Comparison of ENCODE assay signal across 1 cellular context in the genomic region with DNA sequence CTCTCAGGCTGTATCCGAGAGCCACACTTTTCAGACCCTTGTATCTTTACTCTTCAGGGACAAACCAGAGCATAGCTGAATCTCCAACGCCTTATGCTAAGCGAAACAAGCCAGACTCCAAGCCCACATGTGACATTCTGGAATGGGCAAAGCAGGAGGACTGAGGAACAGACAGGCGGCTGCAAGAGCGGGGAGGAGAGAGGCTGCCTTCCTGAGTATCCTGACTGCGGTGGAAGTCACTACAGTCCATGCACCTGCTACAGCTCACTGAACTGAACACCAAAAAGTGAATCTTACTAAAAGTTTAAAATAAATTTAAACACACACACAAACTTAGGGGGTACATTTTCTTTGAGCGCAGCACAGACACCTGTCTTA.
A peak's percentile ranks its signal among the peaks of the same experiment; 100 is the strongest.
TF ChIP-seq lines count a peak whose summit lies in the region.

No MANE protein-coding gene starts in this region.

TF ChIP-seq in K562, 482 proteins besides CTCF, POLR2A, EP300 and RAD21 (continued from another document):
- TF ChIP-seq, protein P1, sequence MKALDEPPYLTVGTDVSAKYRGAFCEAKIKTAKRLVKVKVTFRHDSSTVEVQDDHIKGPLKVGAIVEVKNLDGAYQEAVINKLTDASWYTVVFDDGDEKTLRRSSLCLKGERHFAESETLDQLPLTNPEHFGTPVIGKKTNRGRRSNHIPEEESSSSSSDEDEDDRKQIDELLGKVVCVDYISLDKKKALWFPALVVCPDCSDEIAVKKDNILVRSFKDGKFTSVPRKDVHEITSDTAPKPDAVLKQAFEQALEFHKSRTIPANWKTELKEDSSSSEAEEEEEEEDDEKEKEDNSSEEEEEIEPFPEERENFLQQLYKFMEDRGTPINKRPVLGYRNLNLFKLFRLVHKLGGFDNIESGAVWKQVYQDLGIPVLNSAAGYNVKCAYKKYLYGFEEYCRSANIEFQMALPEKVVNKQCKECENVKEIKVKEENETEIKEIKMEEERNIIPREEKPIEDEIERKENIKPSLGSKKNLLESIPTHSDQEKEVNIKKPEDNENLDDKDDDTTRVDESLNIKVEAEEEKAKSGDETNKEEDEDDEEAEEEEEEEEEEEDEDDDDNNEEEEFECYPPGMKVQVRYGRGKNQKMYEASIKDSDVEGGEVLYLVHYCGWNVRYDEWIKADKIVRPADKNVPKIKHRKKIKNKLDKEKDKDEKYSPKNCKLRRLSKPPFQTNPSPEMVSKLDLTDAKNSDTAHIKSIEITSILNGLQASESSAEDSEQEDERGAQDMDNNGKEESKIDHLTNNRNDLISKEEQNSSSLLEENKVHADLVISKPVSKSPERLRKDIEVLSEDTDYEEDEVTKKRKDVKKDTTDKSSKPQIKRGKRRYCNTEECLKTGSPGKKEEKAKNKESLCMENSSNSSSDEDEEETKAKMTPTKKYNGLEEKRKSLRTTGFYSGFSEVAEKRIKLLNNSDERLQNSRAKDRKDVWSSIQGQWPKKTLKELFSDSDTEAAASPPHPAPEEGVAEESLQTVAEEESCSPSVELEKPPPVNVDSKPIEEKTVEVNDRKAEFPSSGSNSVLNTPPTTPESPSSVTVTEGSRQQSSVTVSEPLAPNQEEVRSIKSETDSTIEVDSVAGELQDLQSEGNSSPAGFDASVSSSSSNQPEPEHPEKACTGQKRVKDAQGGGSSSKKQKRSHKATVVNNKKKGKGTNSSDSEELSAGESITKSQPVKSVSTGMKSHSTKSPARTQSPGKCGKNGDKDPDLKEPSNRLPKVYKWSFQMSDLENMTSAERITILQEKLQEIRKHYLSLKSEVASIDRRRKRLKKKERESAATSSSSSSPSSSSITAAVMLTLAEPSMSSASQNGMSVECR (CRISPR knock-in tag; IDR thresholded peaks at IDR 0.05) = 0 out of 2 replicates have a peak, but pooled peaks have one; percentile 22
